In genomic region chr11:119361961-119362725, GRCh38 we compare ENCODE assay signal across 7 cellular contexts. TPM values are rescaled to one million over a fixed set of nuclear protein-coding genes. Genes with fewer than 3 reads are reported as not detected.
DNase-seq lines count a peak whose midpoint lies in the region; ATAC-seq and TF ChIP-seq lines count a peak whose summit lies in the region.
"Had no signal": no experiment of that assay in that cellular context is flagged by ENCODE, and none has a peak within 500 bp of the region (broad histone marks: within the 10 kb centered on the region; RNA-seq: fewer than 3 reads in every experiment).

No MANE protein-coding gene starts in this region.

- H3K4me1 Mint-ChIP-seq in natural killer cell: peaks cover 7% of the 10 kb centered on the region in 2 donors

- H3K27ac ChIP-seq in caudate nucleus (ENCODE audit: low read depth, low read length): peak overlapping the region; percentile 96
- H3K27ac ChIP-seq in effector memory CD4-positive, alpha-beta T cell (ENCODE audit: insufficient read depth, low read length, poor library complexity, severe bottlenecking): no peak overlapping the region

- peaks cover 37% of the 10 kb centered on the region for H3K27me3 ChIP-seq in effector memory CD4-positive, alpha-beta T cell (replicated peaks; ENCODE audit: control insufficient read depth, insufficient read depth, low read length, poor library complexity, severe bottlenecking)

- peaks cover 55 to 65% of the 10 kb centered on the region in 2 donors for H3K27me3 Mint-ChIP-seq in natural killer cell (ENCODE audit: low read depth in 2 of 2)

- no peak for ATAC-seq in natural killer cell

- H3K36me3 Mint-ChIP-seq in natural killer cell: peaks cover 6% of the 10 kb centered on the region

- H3K9me3 ChIP-seq in effector memory CD4-positive, alpha-beta T cell (ENCODE audit: control insufficient read depth, low read length): no peaks in the 10 kb centered on the region

- no peaks in the 10 kb centered on the region for H3K36me3 ChIP-seq in effector memory CD4-positive, alpha-beta T cell (ENCODE audit: control insufficient read depth, insufficient read depth, low read length)

- no peak overlapping the region for H3K27ac Mint-ChIP-seq in natural killer cell

- no peak for TF ChIP-seq CTCF in natural killer cell (IDR thresholded peaks at IDR 0.05)

- H3K4me1 ChIP-seq in effector memory CD4-positive, alpha-beta T cell (ENCODE audit: control insufficient read depth, insufficient read depth, low read length, poor library complexity, severe bottlenecking): peaks cover 14% of the 10 kb centered on the region

- intact Hi-C loops in natural killer cell (cut with micrococcal nuclease): no loop called here

- H3K4me3 ChIP-seq in effector memory CD4-positive, alpha-beta T cell (ENCODE audit: insufficient read depth, low read depth, low read length, poor library complexity, severe bottlenecking): no peak overlapping the region

- no peaks in the 10 kb centered on the region for H3K9me3 Mint-ChIP-seq in natural killer cell

- peak; percentile 42 for DNase-seq in DMS79 treated with DMSO at 0.1 percent for 48 hours (lab: John Stamatoyannopoulos, UW)
- DNase-seq in caudate nucleus (lab: John Stamatoyannopoulos, UW): peak in 6 of 61 donors; percentile 18 to 50 (median 33)
- DNase-seq in natural killer cell: no peak
- DNase-seq in effector memory CD4-positive, alpha-beta T cell: no peak
- DNase-seq in T1000 (lab: John Stamatoyannopoulos, UW): no peak
- DNase-seq in NCI-H2171 (lab: John Stamatoyannopoulos, UW): no peak

- H3K4me3 Mint-ChIP-seq in natural killer cell: peak overlapping the region; percentile 58

RNA-seq across cellular contexts. Expression of gene MFRP, which starts 15.6 kb away (rescaled TPM):
- not detected for total RNA-seq in natural killer cell
- total RNA-seq: Daoy had no signal

RNA-seq across cellular contexts. Expression of gene USP2, which starts 19.3 kb away (rescaled TPM):
- total RNA-seq in natural killer cell: 1 to 10 TPM in 1 of 3 donors, under 1 TPM in 1, not detected in 1; 0.50 to 3.9 TPM

RNA-seq across cellular contexts. Expression of gene C1QTNF5, which starts 21.5 kb away (rescaled TPM):
- not detected for total RNA-seq in natural killer cell

RNA-seq across cellular contexts. Expression of gene RNF26, which starts 27.8 kb away (rescaled TPM):
- total RNA-seq in natural killer cell: 10 to 100 TPM; 18.0 to 21.8 (median 18.1) TPM

RNA-seq across cellular contexts. Expression of gene MCAM, which starts 45.2 kb away (rescaled TPM):
- total RNA-seq in natural killer cell: 1 to 10 TPM in 1 of 3 donors, under 1 TPM in 2; 0.11 to 2.0 (median 0.19) TPM
